In genomic region chr13:40922437-40923040, GRCh38 we compare ENCODE assay signal across 9 cellular contexts.
A peak's percentile ranks its signal among the peaks of the same experiment; 100 is the strongest.
DNase-seq lines count a peak whose midpoint lies in the region; ATAC-seq and TF ChIP-seq lines count a peak whose summit lies in the region.
"Had no signal": no experiment of that assay in that cellular context is flagged by ENCODE, and none has a peak within 500 bp of the region (broad histone marks: within the 10 kb centered on the region; RNA-seq: fewer than 3 reads in every experiment).

No MANE protein-coding gene starts in this region.

- H3K4me1 Mint-ChIP-seq in T-helper 2 cell treated with Interferon-gamma antibody and Interleukin-4, amounts not matched to agents 5 μg/mL and 100 μg/mL, for 36 hours (ENCODE audit: low read depth): peaks cover 10% of the 10 kb centered on the region
- peaks cover 10% of the 10 kb centered on the region for H3K4me1 Mint-ChIP-seq in WTC11

- peaks cover 2% of the 10 kb centered on the region for H3K4me1 ChIP-seq in right cardiac atrium (ENCODE audit: control insufficient read depth, insufficient read depth, low read length)

- H3K9me3 ChIP-seq in right cardiac atrium (ENCODE audit: control insufficient read depth, low read length): no peaks in the 10 kb centered on the region

- H3K36me3 Mint-ChIP-seq in T-helper 2 cell treated with Interferon-gamma antibody and Interleukin-4, amounts not matched to agents 5 μg/mL and 100 μg/mL, for 36 hours (ENCODE audit: low read depth): peaks cover 4% of the 10 kb centered on the region
- no peaks in the 10 kb centered on the region for H3K36me3 Mint-ChIP-seq in WTC11

- peak overlapping the region; percentile 70 for H3K27ac Mint-ChIP-seq in T-helper 2 cell treated with Interferon-gamma antibody and Interleukin-4, amounts not matched to agents 5 μg/mL and 100 μg/mL, for 36 hours
- H3K27ac Mint-ChIP-seq in WTC11: peak overlapping the region; percentile 83

- ATAC-seq in WTC11: peak; percentile 8; the same call in 1 of the 2 replicates
- no peak for ATAC-seq in right cardiac atrium
- no peak for ATAC-seq in GM19324 (IDR thresholded peaks at IDR 0.05; ENCODE audit: low FRiP score, unreplicated experiment)

- DNase-seq in T-helper 2 cell treated with Interferon-gamma antibody and Interleukin-4, amounts not matched to agents 5 μg/mL and 100 μg/mL, for 36 hours (ENCODE audit: low spot score): no peak
- no peak for DNase-seq in T-helper 2 cell
- peak; percentile 13 for DNase-seq in WTC11 (ENCODE audit: low spot score)
- peak; percentile 41 to 69 (median 67) for DNase-seq in right cardiac atrium
- peak; percentile 81 for DNase-seq in posterior vena cava (ENCODE audit: low spot score)
- no peak for DNase-seq in GM19238 (ENCODE audit: insufficient read length, low spot score)
- DNase-seq in GM20000 (ENCODE audit: low spot score): no peak
- DNase-seq: ACHN had no signal

- CTCF ChIA-PET in WTC11 (lab: Charles Lee): interaction anchor here (1.1 to 1.9 kb wide), 3 partner anchors 27 to 133 kb away, joined by 3 to 8 read pairs (median 5); no protein-coding TSS in a partner anchor

- H3K4me3 Mint-ChIP-seq in T-helper 2 cell treated with Interferon-gamma antibody and Interleukin-4, amounts not matched to agents 5 μg/mL and 100 μg/mL, for 36 hours: peak overlapping the region; percentile 71
- peak overlapping the region; percentile 53 for H3K4me3 Mint-ChIP-seq in WTC11

- POLR2A ChIA-PET in WTC11 (lab: Charles Lee): no interaction called here

- 64% methylated on average over 28 of the region's 28 CpGs for WGBS in right cardiac atrium

- H3K9me3 Mint-ChIP-seq in T-helper 2 cell treated with Interferon-gamma antibody and Interleukin-4, amounts not matched to agents 5 μg/mL and 100 μg/mL, for 36 hours: no peaks in the 10 kb centered on the region
- H3K9me3 Mint-ChIP-seq in WTC11: no peaks in the 10 kb centered on the region

- H3K27ac ChIP-seq in right cardiac atrium (ENCODE audit: low read length): no peak overlapping the region

- no peak overlapping the region for H3K4me3 ChIP-seq in right cardiac atrium (ENCODE audit: low read length)

- TF ChIP-seq CTCF in WTC11 (IDR thresholded peaks at IDR 0.05) (no peak), GM20000 (IDR thresholded peaks at IDR 0.05; ENCODE audit: extremely low read depth, missing control alignments) (no peak)

- no peaks in the 10 kb centered on the region for H3K27me3 ChIP-seq in right cardiac atrium (ENCODE audit: control insufficient read depth, insufficient read depth)

- H3K27me3 Mint-ChIP-seq in T-helper 2 cell treated with Interferon-gamma antibody and Interleukin-4, amounts not matched to agents 5 μg/mL and 100 μg/mL, for 36 hours (ENCODE audit: low read depth): no peaks in the 10 kb centered on the region
- H3K27me3 Mint-ChIP-seq in WTC11 (ENCODE audit: low read depth): no peaks in the 10 kb centered on the region

- intact Hi-C loops in right cardiac atrium (cut with DNase I) (loop anchor here in 1 of 4 donors (5.0 kb wide), 1 partner anchor 130 kb away; no protein-coding TSS in a partner anchor), posterior vena cava (cut with DNase I) (no loop called here)

TF ChIP-seq in WTC11, 78 proteins besides CTCF, POLR2A, EP300 and RAD21:
- TF ChIP-seq ZBTB43 (CRISPR knock-in tag; IDR thresholded peaks at IDR 0.05) (no peak), JUN (CRISPR knock-in tag; IDR thresholded peaks at IDR 0.05) (no peak), ATF1 (CRISPR knock-in tag; IDR thresholded peaks at IDR 0.05) (no peak), ZNF121 (CRISPR knock-in tag; IDR thresholded peaks at IDR 0.05) (no peak), ZNF425 (CRISPR knock-in tag; conservative IDR thresholded peaks at IDR 0.05) (no peak), NFATC4 (CRISPR knock-in tag; IDR thresholded peaks at IDR 0.05) (no peak), HMGXB4 (CRISPR knock-in tag; IDR thresholded peaks at IDR 0.05) (no peak), ZNF671 (CRISPR knock-in tag; IDR thresholded peaks at IDR 0.05) (no peak), ERG (CRISPR knock-in tag; IDR thresholded peaks at IDR 0.05) (no peak)

Comparison
In these comparisons a context has a peak if more than half of its experiments do, and no peak if none do; other contexts are left out.
1. DNase-seq: peak in WTC11 (single experiment), right cardiac atrium (3 of 3) and posterior vena cava (single experiment); none in T-helper 2 cell treated with Interferon-gamma antibody and Interleukin-4, amounts not matched to agents 5 μg/mL and 100 μg/mL, for 36 hours (single experiment), T-helper 2 cell (0 of 5), GM19238 (single experiment) and GM20000 (single experiment).